Comparison of ENCODE assay signal across 23 cellular contexts in the genomic region with DNA sequence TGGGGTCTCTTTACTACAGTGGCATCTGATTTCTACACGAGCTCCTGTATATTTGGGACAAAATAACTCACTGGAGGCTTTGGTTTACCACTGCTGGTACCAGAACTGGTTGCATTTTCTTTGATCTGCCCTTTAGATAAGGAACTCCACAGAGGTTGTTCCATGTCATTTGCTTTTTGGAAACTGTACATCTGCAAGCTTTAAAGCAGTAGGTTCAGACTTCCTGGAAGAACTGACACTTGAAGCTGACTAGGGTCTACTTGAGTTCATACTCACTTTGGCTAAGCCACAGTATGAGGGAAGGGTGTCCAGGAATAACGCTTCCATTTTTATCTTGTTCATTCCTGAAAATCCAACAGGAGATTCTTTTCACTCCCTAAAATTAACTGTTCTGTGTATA.
DNase-seq lines count a peak whose midpoint lies in the region; ATAC-seq, FAIRE-seq and TF ChIP-seq lines count a peak whose summit lies in the region.
"Had no signal": no experiment of that assay in that cellular context is flagged by ENCODE, and none has a peak within 500 bp of the region (broad histone marks: within the 10 kb centered on the region; RNA-seq: fewer than 3 reads in every experiment).

No MANE protein-coding gene starts in this region.

- peaks cover 52% of the 10 kb centered on the region for H3K4me1 ChIP-seq in PC-3 (ENCODE audit: insufficient read depth, low read length)
- H3K4me1 ChIP-seq in endothelial cell of umbilical vein (ENCODE audit: control insufficient read depth, extremely low read depth, insufficient read depth, low read length) = peaks cover 65% of the 10 kb centered on the region
- peaks cover 63% of the 10 kb centered on the region for H3K4me1 ChIP-seq in psoas muscle
- no peaks in the 10 kb centered on the region for H3K4me1 ChIP-seq in mucosa of descending colon (ENCODE audit: low read depth)
- peaks cover 27% of the 10 kb centered on the region for H3K4me1 ChIP-seq in foreskin keratinocyte

- H2AFZ ChIP-seq in PC-3 (ENCODE audit: low read length) (no peak overlapping the region), endothelial cell of umbilical vein (ENCODE audit: low read depth, low read length) (no peak overlapping the region)

- TF ChIP-seq POLR2A in endothelial cell of umbilical vein (IDR thresholded peaks at IDR 0.05; ENCODE audit: low read depth, low read length) = no peak

- no peaks in the 10 kb centered on the region for H3K27me3 Mint-ChIP-seq in Calu3 (ENCODE audit: unreplicated experiment)
- H3K27me3 Mint-ChIP-seq: CD4-positive, CD25-positive, alpha-beta regulatory T cell had no signal

- H3K4me3 Mint-ChIP-seq in Calu3 (ENCODE audit: low read depth, unreplicated experiment) = no peak overlapping the region
- H3K4me3 Mint-ChIP-seq: CD4-positive, CD25-positive, alpha-beta regulatory T cell; naive B cell had no signal

- POLR2A ChIA-PET in PC-3 (lab: Charles Lee; ENCODE audit: unreplicated experiment) = interaction anchor here (0.5 kb wide), 1 partner anchor 394 kb away, joined by 4 read pairs; no protein-coding TSS in a partner anchor
- POLR2A ChIA-PET in endothelial cell of umbilical vein (lab: Charles Lee) = interaction anchor here (1.1 to 1.3 kb wide), 2 partner anchors 12 to 38 kb away, joined by 3 read pairs; no protein-coding TSS in a partner anchor

- no peaks in the 10 kb centered on the region for H3K9me1 ChIP-seq in endothelial cell of umbilical vein (replicated peaks; ENCODE audit: control insufficient read depth, extremely low read depth, insufficient read depth, low read length)

- H3K27ac ChIP-seq in PC-3 (ENCODE audit: low read length) = peak overlapping the region; percentile 99
- no peak overlapping the region for H3K27ac ChIP-seq in endothelial cell of umbilical vein (ENCODE audit: insufficient read depth, low read depth, low read length)
- H3K27ac ChIP-seq in psoas muscle = peak overlapping the region; percentile 39
- H3K27ac ChIP-seq in foreskin keratinocyte = no peak overlapping the region
- H3K27ac ChIP-seq: SJCRH30 had no signal

- H3K27ac Mint-ChIP-seq in Calu3 (ENCODE audit: unreplicated experiment) = peak overlapping the region; percentile 68
- H3K27ac Mint-ChIP-seq: CD4-positive, CD25-positive, alpha-beta regulatory T cell had no signal

- DNase-seq in Calu3 = no peak
- DNase-seq in PC-3 = no peak
- DNase-seq in endothelial cell of umbilical vein (ENCODE audit: low read depth, low spot score) = no peak
- DNase-seq in psoas muscle = no peak
- no peak for DNase-seq in stimulated activated naive CD4-positive, alpha-beta T cell (lab: John Stamatoyannopoulos, UW)
- no peak for DNase-seq in mucosa of descending colon
- DNase-seq in foreskin keratinocyte = no peak
- DNase-seq: activated CD4-positive, alpha-beta T cell treated with anti-CD3 and anti-CD28 coated beads, Interleukin-2, amount 50 U/mL, for 4 hours; activated naive CD4-positive, alpha-beta T cell treated with Interleukin-2 at 50 U/mL for 16 hours; amniotic stem cell; CD4-positive, CD25-positive, alpha-beta regulatory T cell; EL; foreskin fibroblast; heart right ventricle; Kasumi-1; naive B cell; NCI-H1694; occipital lobe; SJCRH30; stimulated activated CD8-positive, alpha-beta memory T cell treated with anti-CD3 and anti-CD28 coated beads, Interleukin-4, amount 100 ng/mL, for 48 hours; upper lobe of left lung had no signal

- H3K4me2 ChIP-seq in PC-3 (ENCODE audit: low read length) (no peak overlapping the region), endothelial cell of umbilical vein (ENCODE audit: insufficient read depth, low read length) (no peak overlapping the region)

- no peaks in the 10 kb centered on the region for H3K9me3 ChIP-seq in PC-3 (ENCODE audit: low read length)
- H3K9me3 ChIP-seq in endothelial cell of umbilical vein (replicated peaks; ENCODE audit: control insufficient read depth, insufficient read depth, low read length) = no peaks in the 10 kb centered on the region
- H3K9me3 ChIP-seq in psoas muscle = no peaks in the 10 kb centered on the region
- H3K9me3 ChIP-seq in mucosa of descending colon = no peaks in the 10 kb centered on the region
- H3K9me3 ChIP-seq: heart right ventricle, SJCRH30, upper lobe of left lung had no signal

- no peaks in the 10 kb centered on the region for H3K9me3 Mint-ChIP-seq in Calu3 (ENCODE audit: low read depth, unreplicated experiment)

- FAIRE-seq in endothelial cell of umbilical vein (lab: Jason Lieb, UNC) = no peak
- FAIRE-seq: D721Med, GM12891 had no signal

- peaks cover 80% of the 10 kb centered on the region for H3K79me2 ChIP-seq in PC-3 (ENCODE audit: low read length)
- peaks cover 85% of the 10 kb centered on the region for H3K79me2 ChIP-seq in endothelial cell of umbilical vein (ENCODE audit: control insufficient read depth, insufficient read depth, low read length)

- H3K9ac ChIP-seq in PC-3 (ENCODE audit: low read length) (peak overlapping the region; percentile 10; the same call in 1 of the 2 replicates), endothelial cell of umbilical vein (replicated peaks; ENCODE audit: extremely low read depth, insufficient read depth, low read length) (no peak overlapping the region)

- H3K36me3 ChIP-seq in PC-3 (ENCODE audit: low read depth, low read length) (peaks cover 29% of the 10 kb centered on the region), endothelial cell of umbilical vein (ENCODE audit: control insufficient read depth in 2 of 2, extremely low read depth in 1 of 2, insufficient read depth in 2 of 2, low read length in 2 of 2) (peaks cover 10 to 23% of the 10 kb centered on the region in 2 experiments), psoas muscle (ENCODE audit: insufficient read depth in 1 of 2, low read depth in 1 of 2) (peaks cover 0 to 10% of the 10 kb centered on the region in 2 donors), mucosa of descending colon (ENCODE audit: low read depth) (no peaks in the 10 kb centered on the region)

- no peaks in the 10 kb centered on the region for H3K27me3 ChIP-seq in PC-3 (ENCODE audit: low read length)
- no peaks in the 10 kb centered on the region for H3K27me3 ChIP-seq in endothelial cell of umbilical vein (ENCODE audit: control insufficient read depth in 2 of 2, insufficient read depth in 2 of 2, low read length in 2 of 2)
- H3K27me3 ChIP-seq in psoas muscle (ENCODE audit: insufficient read depth in 3 of 3, low read length in 2 of 3) = no peaks in the 10 kb centered on the region
- no peaks in the 10 kb centered on the region for H3K27me3 ChIP-seq in foreskin keratinocyte
- H3K27me3 ChIP-seq: heart right ventricle, SJCRH30, upper lobe of left lung had no signal

- no peaks in the 10 kb centered on the region for H3K9me2 ChIP-seq in PC-3 (replicated peaks; ENCODE audit: low read length)

- BruUV-seq in Calu3 (replicated peaks; lab: Mats Ljungman, UMichigan) (no TSS peak), PC-3 (replicated peaks; lab: Mats Ljungman, UMichigan) (no TSS peak), endothelial cell of umbilical vein (replicated peaks; lab: Mats Ljungman, UMichigan) (no TSS peak)

- intact Hi-C loops in Calu3 (cut with micrococcal nuclease; ENCODE audit: unreplicated experiment) (no loop called here), PC-3 (cut with micrococcal nuclease) (no loop called here), endothelial cell of umbilical vein (cut with micrococcal nuclease) (no loop called here), psoas muscle (cut with DNase I) (no loop called here), mucosa of descending colon (cut with DNase I, micrococcal nuclease) (no loop called here)

- WGBS in psoas muscle, 3 donors = 20 to 41% (median 32%) methylated on average over 2 of the region's 2 CpGs

- dilution Hi-C loops in endothelial cell of umbilical vein (cut with MboI; ENCODE audit: extremely low pct_ligation_motif_present, low sequenced_read_pairs) = no loop called here

- no peak for TF ChIP-seq CTCF in Calu3 (IDR thresholded peaks at IDR 0.05; ENCODE audit: unreplicated experiment)
- no peak for TF ChIP-seq CTCF in PC-3 (conservative IDR thresholded peaks at IDR 0.05; ENCODE audit: low read depth, low read length)
- TF ChIP-seq CTCF in endothelial cell of umbilical vein (IDR thresholded peaks at IDR 0.05; ENCODE audit: extremely low read depth in 1 of 2, insufficient read depth in 1 of 2, low read depth in 1 of 2, low read length in 2 of 2) = no peak
- TF ChIP-seq CTCF in psoas muscle (IDR thresholded peaks at IDR 0.05) = no peak
- no peak for TF ChIP-seq CTCF in mucosa of descending colon (IDR thresholded peaks at IDR 0.05)
- no peak for TF ChIP-seq CTCF in foreskin keratinocyte (conservative IDR thresholded peaks at IDR 0.05)

- H3K36me3 Mint-ChIP-seq in Calu3 (ENCODE audit: insufficient read depth, unreplicated experiment) = peaks cover 88% of the 10 kb centered on the region
- H3K36me3 Mint-ChIP-seq: CD4-positive, CD25-positive, alpha-beta regulatory T cell; naive B cell had no signal

- peaks cover 79% of the 10 kb centered on the region for H3K4me1 Mint-ChIP-seq in Calu3 (ENCODE audit: low read depth, unreplicated experiment)
- H3K4me1 Mint-ChIP-seq: naive B cell had no signal

- no peak for ATAC-seq in PC-3
- ATAC-seq in psoas muscle = peak in 2 of 4 donors; percentile 40 to 51
- no peak for ATAC-seq in mucosa of descending colon
- no peak for ATAC-seq in foreskin keratinocyte
- ATAC-seq: heart right ventricle had no signal

- peaks cover 4% of the 10 kb centered on the region for H3F3A ChIP-seq in PC-3 (ENCODE audit: low read length, unreplicated experiment)

- H3K4me3 ChIP-seq in PC-3 (ENCODE audit: low read length) (no peak overlapping the region), endothelial cell of umbilical vein (replicated peaks in 1 of 3; ENCODE audit: insufficient read depth in 1 of 3, low read depth in 1 of 3, low read length in 3 of 3) (no peak overlapping the region), psoas muscle (no peak overlapping the region), mucosa of descending colon (no peak overlapping the region)
- H3K4me3 ChIP-seq: heart right ventricle, SJCRH30, upper lobe of left lung had no signal

- CTCF ChIA-PET in Calu3 (lab: Charles Lee) = interaction anchor here (0.7 to 3.4 kb wide), 4 partner anchors 9 to 203 kb away, joined by 3 to 17 read pairs (median 8); no protein-coding TSS in a partner anchor
- CTCF ChIA-PET in PC-3 (lab: Charles Lee) = no interaction called here
- CTCF ChIA-PET in endothelial cell of umbilical vein (lab: Charles Lee) = interaction anchor here (1.6 to 5.6 kb wide), 2 partner anchors 38 to 85 kb away, joined by 3 to 92 read pairs; a partner anchor contains a TSS

- H4K20me1 ChIP-seq in PC-3 (ENCODE audit: low read length) = no peaks in the 10 kb centered on the region
- no peaks in the 10 kb centered on the region for H4K20me1 ChIP-seq in endothelial cell of umbilical vein (replicated peaks; ENCODE audit: control insufficient read depth, extremely low read depth, insufficient read depth, low read length)

TF ChIP-seq in endothelial cell of umbilical vein, 7 proteins besides CTCF, POLR2A, EP300 and RAD21:
- TF ChIP-seq GATA2 (IDR thresholded peaks at IDR 0.05; ENCODE audit: insufficient read depth, insufficient read length, low read depth, low read length) (peak; percentile 42), MYC (IDR thresholded peaks at IDR 0.05; ENCODE audit: low read depth, low read length) (no peak)

Comparison
In these comparisons a context has a peak if more than half of its experiments do, and no peak if none do; other contexts are left out.
1. H3K27ac ChIP-seq: peak in PC-3 (single experiment) and psoas muscle (single experiment); none in endothelial cell of umbilical vein (single experiment) and foreskin keratinocyte (single experiment).